In genomic region chr6:41430875-41431274, GRCh38 we compare ENCODE assay signal across 17 cellular contexts.
DNase-seq lines count a peak whose midpoint lies in the region; ATAC-seq and TF ChIP-seq lines count a peak whose summit lies in the region.
"Had no signal": no experiment of that assay in that cellular context is flagged by ENCODE, and none has a peak within 500 bp of the region (broad histone marks: within the 10 kb centered on the region; RNA-seq: fewer than 3 reads in every experiment).

No MANE protein-coding gene starts in this region.

- H4K20me1 ChIP-seq in fibroblast of lung (ENCODE audit: control insufficient read depth, extremely low read depth, insufficient read depth, low read length) = no peaks in the 10 kb centered on the region

- H3K9me3 ChIP-seq in fibroblast of lung (ENCODE audit: control insufficient read depth, insufficient read depth, low read depth, low read length) = no peaks in the 10 kb centered on the region
- H3K9me3 ChIP-seq in thoracic aorta = no peaks in the 10 kb centered on the region
- H3K9me3 ChIP-seq: mucosa of descending colon had no signal

- H3K27me3 ChIP-seq in fibroblast of lung (ENCODE audit: control insufficient read depth, insufficient read depth, low read length) (peaks cover 15% of the 10 kb centered on the region), thoracic aorta (replicated peaks; ENCODE audit: insufficient read depth) (no peaks in the 10 kb centered on the region)

- DNase-seq in DMS153 (lab: John Stamatoyannopoulos, UW) = peak; percentile 21
- DNase-seq in DMS153 treated with DMSO at 0.1 percent for 48 hours (lab: John Stamatoyannopoulos, UW; ENCODE audit: unreplicated experiment) = no peak
- DNase-seq in RPMI7951 (ENCODE audit: low read depth) = peak; percentile 93
- peak; percentile 72 to 78 for DNase-seq in fibroblast of lung (ENCODE audit: low read depth in 2 of 2)
- no peak for DNase-seq in thoracic aorta (ENCODE audit: low spot score)
- no peak for DNase-seq in midbrain (lab: John Stamatoyannopoulos, UW)
- DNase-seq in natural killer cell = no peak
- DNase-seq: activated CD4-positive, alpha-beta T cell treated with anti-CD3 and anti-CD28 coated beads, Interleukin-2, amount 50 U/mL, for 4 hours; activated naive CD4-positive, alpha-beta T cell; cortex of kidney; KG1; mucosa of descending colon; NCI-H774; right cardiac atrium; T-helper 1 cell had no signal

- H3K36me3 Mint-ChIP-seq in natural killer cell = no peaks in the 10 kb centered on the region

- no peak overlapping the region for H3K9ac ChIP-seq in fibroblast of lung (ENCODE audit: insufficient read depth, low read length)

- no peak overlapping the region for H3K4me3 Mint-ChIP-seq in natural killer cell

- peaks cover 48 to 54% of the 10 kb centered on the region in 2 donors for H3K27me3 Mint-ChIP-seq in natural killer cell (ENCODE audit: low read depth in 2 of 2)

- no peak overlapping the region for H3K4me3 ChIP-seq in fibroblast of lung (replicated peaks in 1 of 4; ENCODE audit: control extremely low read depth in 1 of 4, insufficient read depth in 1 of 4, low read depth in 3 of 4, low read length in 4 of 4)
- no peak overlapping the region for H3K4me3 ChIP-seq in thoracic aorta
- H3K4me3 ChIP-seq: mucosa of descending colon had no signal

- H3K27ac Mint-ChIP-seq in natural killer cell = no peak overlapping the region

- H3K9me3 Mint-ChIP-seq in natural killer cell = no peaks in the 10 kb centered on the region

- no peaks in the 10 kb centered on the region for H3K36me3 ChIP-seq in fibroblast of lung (ENCODE audit: control insufficient read depth, insufficient read depth, low read length)
- no peaks in the 10 kb centered on the region for H3K36me3 ChIP-seq in thoracic aorta

- H3K79me2 ChIP-seq in fibroblast of lung (ENCODE audit: control insufficient read depth, insufficient read depth, low read length) = no peaks in the 10 kb centered on the region

- TF ChIP-seq CTCF in fibroblast of lung (conservative IDR thresholded peaks at IDR 0.05 in 1 of 2, IDR thresholded peaks at IDR 0.05 in 1 of 2; ENCODE audit: low read depth in 1 of 2, low read length in 2 of 2) = no peak
- TF ChIP-seq CTCF in thoracic aorta (IDR thresholded peaks at IDR 0.05) = no peak
- TF ChIP-seq CTCF in natural killer cell (IDR thresholded peaks at IDR 0.05) = no peak

- ATAC-seq in thoracic aorta (ENCODE audit: insufficient number of reproducible peaks, low FRiP score, low read depth) (no peak), natural killer cell (no peak), GM18909 (IDR thresholded peaks at IDR 0.05; ENCODE audit: poor library complexity, unreplicated experiment) (no peak)
- ATAC-seq: mucosa of descending colon, right cardiac atrium had no signal

- H3K4me1 Mint-ChIP-seq in natural killer cell = peaks cover 7 to 14% of the 10 kb centered on the region in 2 donors

- no peak overlapping the region for H3K27ac ChIP-seq in fibroblast of lung (ENCODE audit: insufficient read depth, low read length)
- peak overlapping the region; percentile 67 to 83 for H3K27ac ChIP-seq in thoracic aorta
- H3K27ac ChIP-seq: 22Rv1 had no signal

- H3K4me1 ChIP-seq in fibroblast of lung (ENCODE audit: control insufficient read depth, extremely low read depth, insufficient read depth, low read length) = no peaks in the 10 kb centered on the region
- H3K4me1 ChIP-seq in thoracic aorta (ENCODE audit: control insufficient read depth in 1 of 2, low read depth in 2 of 2) = peaks cover 12 to 37% of the 10 kb centered on the region in 2 donors

- no peak overlapping the region for H2AFZ ChIP-seq in fibroblast of lung (ENCODE audit: low read length)

- intact Hi-C loops in natural killer cell (cut with micrococcal nuclease) = no loop called here

- no peak overlapping the region for H3K4me2 ChIP-seq in fibroblast of lung (ENCODE audit: extremely low read depth, insufficient read depth, low read length)

Comparison
In these comparisons a context has a peak if more than half of its experiments do, and no peak if none do; other contexts are left out.
1. DNase-seq: peak in DMS153 (single experiment), RPMI7951 (single experiment) and fibroblast of lung (2 of 2); none in DMS153 treated with DMSO at 0.1 percent for 48 hours (single experiment), thoracic aorta (single experiment), midbrain (single experiment) and natural killer cell (single experiment).